Comparison of ENCODE assay signal across 1 cellular context in genomic region chr2:42132966-42133641, GRCh38.
A peak's percentile ranks its signal among the peaks of the same experiment; 100 is the strongest.
TF ChIP-seq lines count a peak whose summit lies in the region.

No MANE protein-coding gene starts in this region.

TF ChIP-seq in K562, 482 proteins besides CTCF, POLR2A, EP300 and RAD21 (continued from another document and continues in another):
- no peak for TF ChIP-seq THAP12 (CRISPR knock-in tag; IDR thresholded peaks at IDR 0.05)
- TF ChIP-seq NCOA1 (IDR thresholded peaks at IDR 0.05; ENCODE audit: low read depth): no peak
- TF ChIP-seq ZNF695 (CRISPR knock-in tag; IDR thresholded peaks at IDR 0.05): no peak
- no peak for TF ChIP-seq ADNP (tag; IDR thresholded peaks at IDR 0.05)
- TF ChIP-seq TAF15 (IDR thresholded peaks at IDR 0.05; ENCODE audit: low read depth, low read length): no peak
- TF ChIP-seq ZBTB7A (IDR thresholded peaks at IDR 0.05; ENCODE audit: borderline replicate concordance, control insufficient read depth, low read depth, low read length): no peak
- TF ChIP-seq MEF2D (tag; conservative IDR thresholded peaks at IDR 0.05; ENCODE audit: low read depth): no peak
- no peak for TF ChIP-seq ZNF24 (IDR thresholded peaks at IDR 0.05)
- no peak for TF ChIP-seq RHOXF2B (CRISPR knock-in tag; conservative IDR thresholded peaks at IDR 0.05)
- TF ChIP-seq KLF1 (tag; IDR thresholded peaks at IDR 0.05): no peak
- TF ChIP-seq GTF2E2 (tag; IDR thresholded peaks at IDR 0.05): no peak
- TF ChIP-seq VEZF1 (CRISPR knock-in tag; IDR thresholded peaks at IDR 0.05): no peak
- no peak for TF ChIP-seq ZBTB11 (CRISPR knock-in tag; IDR thresholded peaks at IDR 0.05)
- TF ChIP-seq E2F6 (IDR thresholded peaks at IDR 0.05; ENCODE audit: borderline replicate concordance in 1 of 2, extremely low read depth in 1 of 2, insufficient read depth in 1 of 2, insufficient read length in 1 of 2, low read depth in 1 of 2, low read length in 1 of 2, poor library complexity in 1 of 2, severe bottlenecking in 1 of 2): peak; percentile 79 to 85
- no peak for TF ChIP-seq COPS2 (conservative IDR thresholded peaks at IDR 0.05)
- no peak for TF ChIP-seq SMAD3 (CRISPR knock-in tag; conservative IDR thresholded peaks at IDR 0.05)
- TF ChIP-seq MAX (CRISPR knock-in tag; IDR thresholded peaks at IDR 0.05): no peak; the same call in 1 of the 2 replicates
- peak; percentile 42; the same call in 1 of the 2 replicates for TF ChIP-seq GABPB1 (CRISPR knock-in tag; IDR thresholded peaks at IDR 0.05)
- TF ChIP-seq TCF7 (IDR thresholded peaks at IDR 0.05; ENCODE audit: borderline replicate concordance): peak; percentile 82
- TF ChIP-seq ZNF561 (CRISPR knock-in tag; conservative IDR thresholded peaks at IDR 0.05): no peak
- no peak for TF ChIP-seq RREB1 (CRISPR knock-in tag; IDR thresholded peaks at IDR 0.05)
- TF ChIP-seq ZNF133 (CRISPR knock-in tag; IDR thresholded peaks at IDR 0.05): no peak
- TF ChIP-seq RFX1 (IDR thresholded peaks at IDR 0.05): no peak
- TF ChIP-seq ZNF124 (CRISPR knock-in tag; IDR thresholded peaks at IDR 0.05): no peak
- no peak for TF ChIP-seq ARHGAP35 (IDR thresholded peaks at IDR 0.05; ENCODE audit: partially characterized antibody)
- peak in 1 of 2 experiments; percentile 60; a peak in 2 of 4 replicates for TF ChIP-seq RCOR1 (IDR thresholded peaks at IDR 0.05; ENCODE audit: borderline replicate concordance in 1 of 2, low read depth in 2 of 2, low read length in 2 of 2)
- TF ChIP-seq MGA (IDR thresholded peaks at IDR 0.05): peak; percentile 84
